Comparison of ENCODE assay signal across 10 cellular contexts in the genomic region with DNA sequence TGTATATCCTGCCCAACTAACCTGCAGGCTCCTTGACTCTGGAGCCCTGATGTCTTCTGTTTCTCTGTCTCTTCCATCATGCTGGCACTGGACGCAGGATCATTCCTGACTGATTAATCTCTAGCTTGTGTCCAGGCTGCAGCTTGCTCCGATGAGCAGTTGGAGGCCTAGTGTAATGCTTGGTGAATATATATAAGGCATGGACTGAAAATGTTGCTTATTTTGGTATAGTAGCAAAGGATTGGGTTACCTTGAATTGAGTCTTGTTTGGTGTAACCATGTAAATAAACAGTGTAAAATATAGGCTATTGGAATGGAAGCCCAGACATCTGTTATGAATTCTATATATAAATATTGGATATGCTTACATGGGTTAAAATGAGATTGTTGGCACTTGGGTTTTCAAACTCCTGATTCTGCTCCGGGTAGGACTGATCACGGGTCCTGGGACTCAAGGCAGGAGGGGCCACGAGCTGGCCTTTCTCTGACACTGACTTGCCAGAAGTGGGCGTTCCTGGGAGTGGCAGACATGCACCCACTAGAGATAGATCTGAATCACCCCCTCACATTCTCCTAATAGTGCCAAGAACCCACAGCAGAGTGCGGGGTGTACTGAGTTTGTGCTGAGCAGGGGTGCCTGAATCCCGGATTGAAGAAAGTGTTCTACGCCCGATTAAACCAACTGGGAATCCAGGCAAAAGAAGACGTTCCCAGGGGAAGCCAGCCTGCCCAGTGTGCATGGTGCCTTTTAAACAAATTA.
DNase-seq lines count a peak whose midpoint lies in the region; ATAC-seq lines count a peak whose summit lies in the region.
"Had no signal": no experiment of that assay in that cellular context is flagged by ENCODE, and none has a peak within 500 bp of the region (broad histone marks: within the 10 kb centered on the region; RNA-seq: fewer than 3 reads in every experiment).

No MANE protein-coding gene starts in this region.

- H3K27me3 Mint-ChIP-seq in T-helper 1 cell treated with Interleukin-12 subunit alpha and Interleukin-12 subunit beta and Interleukin-4 antibody, amounts not matched to agents 30 μg/mL and 1 μg/mL, for 36 hours (ENCODE audit: low read depth) = no peaks in the 10 kb centered on the region
- H3K27me3 Mint-ChIP-seq: activated T-cell treated with anti-CD3 and anti-CD28 coated beads, Interleukin-2, amount 50 U/mL, for 24 hours had no signal

- peak overlapping the region; percentile 81 for H3K27ac Mint-ChIP-seq in T-helper 1 cell treated with Interleukin-12 subunit alpha and Interleukin-12 subunit beta and Interleukin-4 antibody, amounts not matched to agents 30 μg/mL and 1 μg/mL, for 36 hours
- H3K27ac Mint-ChIP-seq: neural progenitor cell had no signal

- peaks cover 66% of the 10 kb centered on the region for H3K4me1 ChIP-seq in stomach smooth muscle (ENCODE audit: control insufficient read depth, insufficient read depth, low read length)

- peak overlapping the region in 1 of 2 donors; percentile 49 for H3K4me3 ChIP-seq in stomach smooth muscle (ENCODE audit: low read length in 2 of 2)
- H3K4me3 ChIP-seq: neural progenitor cell had no signal

- H3K9ac ChIP-seq in stomach smooth muscle (ENCODE audit: low read length in 2 of 2) = no peak overlapping the region
- H3K9ac ChIP-seq: neural progenitor cell had no signal

- peaks cover 5% of the 10 kb centered on the region for H3K36me3 Mint-ChIP-seq in T-helper 1 cell treated with Interleukin-12 subunit alpha and Interleukin-12 subunit beta and Interleukin-4 antibody, amounts not matched to agents 30 μg/mL and 1 μg/mL, for 36 hours (ENCODE audit: low read depth)

- H3K9me3 Mint-ChIP-seq in T-helper 1 cell treated with Interleukin-12 subunit alpha and Interleukin-12 subunit beta and Interleukin-4 antibody, amounts not matched to agents 30 μg/mL and 1 μg/mL, for 36 hours = no peaks in the 10 kb centered on the region
- H3K9me3 Mint-ChIP-seq: activated T-cell treated with anti-CD3 and anti-CD28 coated beads, Interleukin-2, amount 50 U/mL, for 24 hours; neural progenitor cell had no signal

- DNase-seq in T-helper 1 cell (no peak), astrocyte of the hippocampus (ENCODE audit: low read depth, low spot score) (peak; percentile 42), hepatic stellate cell (ENCODE audit: low spot score) (peak; percentile 49)
- no peak for DNase-seq in activated CD4-positive, alpha-beta T cell treated with anti-CD3 and anti-CD28 coated beads for 48 hours
- DNase-seq: activated T-cell treated with anti-CD3 and anti-CD28 coated beads, Interleukin-2, amount 50 U/mL, for 24 hours had no signal

- H3K4me3 Mint-ChIP-seq in T-helper 1 cell treated with Interleukin-12 subunit alpha and Interleukin-12 subunit beta and Interleukin-4 antibody, amounts not matched to agents 30 μg/mL and 1 μg/mL, for 36 hours = peak overlapping the region; percentile 67
- H3K4me3 Mint-ChIP-seq: activated T-cell treated with anti-CD3 and anti-CD28 coated beads, Interleukin-2, amount 50 U/mL, for 24 hours; neural progenitor cell had no signal

- H3K4me1 Mint-ChIP-seq in T-helper 1 cell treated with Interleukin-12 subunit alpha and Interleukin-12 subunit beta and Interleukin-4 antibody, amounts not matched to agents 30 μg/mL and 1 μg/mL, for 36 hours (ENCODE audit: low read depth) = peaks cover 49% of the 10 kb centered on the region

- no peaks in the 10 kb centered on the region for H3K27me3 ChIP-seq in stomach smooth muscle (ENCODE audit: control insufficient read depth in 1 of 2, insufficient read depth in 2 of 2, low read length in 2 of 2)
- H3K27me3 ChIP-seq: neural progenitor cell had no signal

- H3K27ac ChIP-seq in stomach smooth muscle (ENCODE audit: low read length) = peak overlapping the region; percentile 67
- H3K27ac ChIP-seq: neural progenitor cell had no signal

- no peaks in the 10 kb centered on the region for H3K36me3 ChIP-seq in stomach smooth muscle (ENCODE audit: control insufficient read depth in 2 of 2, insufficient read depth in 2 of 2, low read length in 2 of 2)
- H3K36me3 ChIP-seq: neural progenitor cell had no signal

- no peaks in the 10 kb centered on the region for H3K9me3 ChIP-seq in stomach smooth muscle (ENCODE audit: control insufficient read depth in 2 of 2, low read length in 2 of 2)

- ATAC-seq in GM21786 (IDR thresholded peaks at IDR 0.05; ENCODE audit: unreplicated experiment) = no peak
- ATAC-seq in GM21390 (IDR thresholded peaks at IDR 0.05; ENCODE audit: unreplicated experiment) = no peak

Comparison
In these comparisons a context has a peak if more than half of its experiments do, and no peak if none do; other contexts are left out.
1. DNase-seq: peak in astrocyte of the hippocampus (single experiment) and hepatic stellate cell (single experiment); none in T-helper 1 cell (0 of 5) and activated CD4-positive, alpha-beta T cell treated with anti-CD3 and anti-CD28 coated beads for 48 hours (single experiment).